Comparison of ENCODE assay signal across 1 cellular context in genomic region chr12:56129210-56129691, GRCh38.
TF ChIP-seq lines count a peak whose summit lies in the region.

No MANE protein-coding gene starts in this region.

TF ChIP-seq in H1, 55 proteins besides CTCF, POLR2A, EP300 and RAD21:
- TF ChIP-seq EGR1 (IDR thresholded peaks at IDR 0.05; ENCODE audit: borderline replicate concordance, low read depth, low read length) (peak; percentile 91; the same call in 1 of the 2 replicates), HDAC2 (IDR thresholded peaks at IDR 0.05; ENCODE audit: borderline replicate concordance in 1 of 2, low read depth in 2 of 2, low read length in 2 of 2) (no peak), ZNF274 (IDR thresholded peaks at IDR 0.05; ENCODE audit: borderline replicate concordance, extremely low read depth, low read length) (no peak), SUZ12 (IDR thresholded peaks at IDR 0.05; ENCODE audit: low read length) (no peak), TBP (IDR thresholded peaks at IDR 0.05; ENCODE audit: low read depth, low read length) (0 out of 2 replicates have a peak, but pooled peaks have one; percentile 11), BRCA1 (IDR thresholded peaks at IDR 0.05; ENCODE audit: low read depth, low read length) (no peak), BACH1 (IDR thresholded peaks at IDR 0.05; ENCODE audit: low read length) (no peak), TAF1 (IDR thresholded peaks at IDR 0.05; ENCODE audit: low read depth, low read length) (peak; percentile 61), SIRT6 (IDR thresholded peaks at IDR 0.05; ENCODE audit: low read length) (no peak), YY1 (IDR thresholded peaks at IDR 0.05; ENCODE audit: low read depth, low read length) (no peak)
